Comparison of ENCODE assay signal across 1 cellular context in the genomic region with DNA sequence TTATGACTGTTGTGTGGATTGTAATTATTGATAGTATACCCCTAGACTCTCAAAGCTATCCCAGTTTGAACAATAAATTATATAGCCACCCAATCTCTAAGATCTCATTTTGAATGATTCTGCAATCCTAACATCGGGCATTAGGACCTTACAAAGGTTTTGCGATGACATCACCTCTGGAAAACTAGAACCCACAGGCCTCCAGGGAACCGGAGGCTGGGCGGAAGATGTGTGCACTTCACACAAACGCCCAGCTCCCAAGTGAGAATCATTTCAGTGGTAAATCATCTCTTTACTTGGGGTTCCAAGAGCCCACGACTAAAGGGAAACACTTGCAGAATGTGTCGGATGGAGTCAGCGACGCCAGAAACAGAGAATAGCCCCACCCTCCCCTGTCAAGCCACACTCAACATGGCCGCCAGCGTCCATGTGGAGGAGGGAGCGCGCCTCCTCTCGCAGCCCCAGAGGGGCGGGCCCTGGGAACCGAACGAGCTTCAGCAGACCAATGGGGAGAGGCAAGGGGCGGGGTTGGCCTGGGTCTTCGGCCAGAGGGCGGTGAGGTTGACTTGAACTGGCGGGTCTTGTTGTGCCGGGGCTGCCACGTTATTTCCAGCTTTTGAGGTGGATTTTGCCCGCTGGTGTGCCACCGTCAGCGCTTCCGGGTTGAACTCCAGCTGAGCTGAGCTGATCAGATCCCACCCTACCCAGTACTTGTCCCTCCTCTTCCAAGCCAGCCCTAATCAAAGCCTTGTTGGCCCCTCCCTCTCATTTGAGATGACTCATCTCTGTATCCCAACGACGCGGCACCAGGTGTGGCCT.
A peak's percentile ranks its signal among the peaks of the same experiment; 100 is the strongest.
TF ChIP-seq lines count a peak whose summit lies in the region.

No MANE protein-coding gene starts in this region.

TF ChIP-seq in SK-N-SH, 30 proteins besides CTCF, POLR2A, EP300 and RAD21 (continued from another document):
- TF ChIP-seq FOSL2 (IDR thresholded peaks at IDR 0.05; ENCODE audit: borderline replicate concordance, low read depth) (peak; percentile 87), CHD2 (IDR thresholded peaks at IDR 0.05; ENCODE audit: low read length, partially characterized antibody) (peak; percentile 88), GABPA (IDR thresholded peaks at IDR 0.05; ENCODE audit: low read depth) (peak; percentile 71), FOXM1 (IDR thresholded peaks at IDR 0.05; ENCODE audit: low read depth) (no peak), EZH2phosphoT487 (IDR thresholded peaks at IDR 0.05; ENCODE audit: borderline replicate concordance, low read depth) (no peak), JUND (IDR thresholded peaks at IDR 0.05) (peak; percentile 74), GATA2 (CRISPR knock-in tag; IDR thresholded peaks at IDR 0.05) (peak; percentile 45; the same call in 1 of the 2 replicates), SIN3A (IDR thresholded peaks at IDR 0.05; ENCODE audit: borderline replicate concordance, low read depth, low read length) (peak; percentile 95), TEAD4 (IDR thresholded peaks at IDR 0.05; ENCODE audit: borderline replicate concordance, insufficient read depth) (no peak), TAF1 (IDR thresholded peaks at IDR 0.05; ENCODE audit: borderline replicate concordance, low read depth, low read length) (peak; percentile 56; the same call in 1 of the 2 replicates), YY1 (IDR thresholded peaks at IDR 0.05; ENCODE audit: low read depth) (peak; percentile 99), ELF1 (IDR thresholded peaks at IDR 0.05) (peak; percentile 87), NFIC (IDR thresholded peaks at IDR 0.05; ENCODE audit: borderline replicate concordance) (no peak)
- TF ChIP-seq, protein P1, sequence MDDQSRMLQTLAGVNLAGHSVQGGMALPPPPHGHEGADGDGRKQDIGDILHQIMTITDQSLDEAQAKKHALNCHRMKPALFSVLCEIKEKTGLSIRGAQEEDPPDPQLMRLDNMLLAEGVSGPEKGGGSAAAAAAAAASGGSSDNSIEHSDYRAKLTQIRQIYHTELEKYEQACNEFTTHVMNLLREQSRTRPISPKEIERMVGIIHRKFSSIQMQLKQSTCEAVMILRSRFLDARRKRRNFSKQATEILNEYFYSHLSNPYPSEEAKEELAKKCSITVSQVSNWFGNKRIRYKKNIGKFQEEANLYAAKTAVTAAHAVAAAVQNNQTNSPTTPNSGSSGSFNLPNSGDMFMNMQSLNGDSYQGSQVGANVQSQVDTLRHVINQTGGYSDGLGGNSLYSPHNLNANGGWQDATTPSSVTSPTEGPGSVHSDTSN (IDR thresholded peaks at IDR 0.05), result peak; percentile 69
- TF ChIP-seq, protein P2, sequence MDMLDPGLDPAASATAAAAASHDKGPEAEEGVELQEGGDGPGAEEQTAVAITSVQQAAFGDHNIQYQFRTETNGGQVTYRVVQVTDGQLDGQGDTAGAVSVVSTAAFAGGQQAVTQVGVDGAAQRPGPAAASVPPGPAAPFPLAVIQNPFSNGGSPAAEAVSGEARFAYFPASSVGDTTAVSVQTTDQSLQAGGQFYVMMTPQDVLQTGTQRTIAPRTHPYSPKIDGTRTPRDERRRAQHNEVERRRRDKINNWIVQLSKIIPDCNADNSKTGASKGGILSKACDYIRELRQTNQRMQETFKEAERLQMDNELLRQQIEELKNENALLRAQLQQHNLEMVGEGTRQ (IDR thresholded peaks at IDR 0.05; ENCODE audit: borderline replicate concordance, low read depth, low read length), result no peak
- TF ChIP-seq, protein P3, sequence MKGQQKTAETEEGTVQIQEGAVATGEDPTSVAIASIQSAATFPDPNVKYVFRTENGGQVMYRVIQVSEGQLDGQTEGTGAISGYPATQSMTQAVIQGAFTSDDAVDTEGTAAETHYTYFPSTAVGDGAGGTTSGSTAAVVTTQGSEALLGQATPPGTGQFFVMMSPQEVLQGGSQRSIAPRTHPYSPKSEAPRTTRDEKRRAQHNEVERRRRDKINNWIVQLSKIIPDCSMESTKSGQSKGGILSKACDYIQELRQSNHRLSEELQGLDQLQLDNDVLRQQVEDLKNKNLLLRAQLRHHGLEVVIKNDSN (IDR thresholded peaks at IDR 0.05; ENCODE audit: borderline replicate concordance, low read depth), result no peak
